In genomic region chr18:68362907-68363306, GRCh38 we compare ENCODE assay signal across 8 cellular contexts.
"Had no signal": no experiment of that assay in that cellular context is flagged by ENCODE, and none has a peak within 500 bp of the region (broad histone marks: within the 10 kb centered on the region; RNA-seq: fewer than 3 reads in every experiment).

No MANE protein-coding gene starts in this region.

- H3K27ac Mint-ChIP-seq: HFFc6 had no signal

- DNase-seq: GM23248, GOT3, H7, HFFc6, KG1 had no signal

- FAIRE-seq: HepG2, K562 had no signal

- ATAC-seq: HCT116, HepG2, K562 had no signal

- H3K4me3 Mint-ChIP-seq: HFFc6 had no signal
